In genomic region chr12:54217309-54217661, GRCh38 we compare ENCODE assay signal across 8 cellular contexts. TPM values are rescaled to one million over a fixed set of nuclear protein-coding genes. Genes with fewer than 3 reads are reported as not detected.
DNase-seq lines count a peak whose midpoint lies in the region; ATAC-seq and TF ChIP-seq lines count a peak whose summit lies in the region.

No MANE protein-coding gene starts in this region.

- dilution Hi-C loops in IMR-90 (cut with HindIII; ENCODE audit: low sequenced_read_pairs, unreplicated experiment): no loop called here

- H3K9me3 ChIP-seq in IMR-90 (ENCODE audit: control insufficient read depth, insufficient read depth, low read length): no peaks in the 10 kb centered on the region
- no peaks in the 10 kb centered on the region for H3K9me3 ChIP-seq in adrenal gland (replicated peaks in 1 of 3)

- TF ChIP-seq POLR2A in IMR-90 (IDR thresholded peaks at IDR 0.05; ENCODE audit: low read depth, low read length) (no peak), adrenal gland (IDR thresholded peaks at IDR 0.05) (no peak)

- H3K4me3 ChIP-seq in AG09309 (ENCODE audit: control insufficient read depth, low read depth, low read length) (peak overlapping the region; percentile 52), IMR-90 (ENCODE audit: insufficient read depth, low read depth, low read length) (peak overlapping the region; percentile 16), cardiac fibroblast (replicated peaks in 1 of 2; ENCODE audit: low read depth in 2 of 2, low read length in 2 of 2) (peak overlapping the region; percentile 38 to 48), adrenal gland (peak overlapping the region in 1 of 4 donors; percentile 31)

- H4K5ac ChIP-seq in IMR-90 (ENCODE audit: low read depth, low read length): no peak overlapping the region; the same call in 1 of the 2 replicates

- in situ Hi-C loops in IMR-90 (cut with MboI; ENCODE audit: low sequenced_read_pairs): no loop called here

- H3K9me1 ChIP-seq in IMR-90 (ENCODE audit: insufficient read depth, low read length): peaks cover 16% of the 10 kb centered on the region

- CTCF ChIA-PET in IMR-90 (lab: Yijun Ruan, JAX): interaction anchor here (1.3 kb wide), 1 partner anchor 142 kb away, joined by 4 read pairs; no protein-coding TSS in a partner anchor

- H4K91ac ChIP-seq in IMR-90 (ENCODE audit: insufficient read depth, low read depth, low read length): peak overlapping the region; percentile 50

- TF ChIP-seq CTCF in AG09309 (IDR thresholded peaks at IDR 0.05; ENCODE audit: control insufficient read depth, insufficient read depth, low read depth, low read length, missing control alignments): no peak
- TF ChIP-seq CTCF in IMR-90 (conservative IDR thresholded peaks at IDR 0.05; ENCODE audit: low read depth, low read length): no peak
- TF ChIP-seq CTCF in cardiac fibroblast (IDR thresholded peaks at IDR 0.05; ENCODE audit: low read depth, low read length): no peak
- peak in 1 of 6 experiments; percentile 15 for TF ChIP-seq CTCF in adrenal gland (IDR thresholded peaks at IDR 0.05)

- POLR2A ChIA-PET in IMR-90 (lab: Charles Lee; ENCODE audit: unreplicated experiment): no interaction called here

- peak overlapping the region; percentile 63 for H3K4ac ChIP-seq in IMR-90 (ENCODE audit: low read depth, low read length)

- intact Hi-C loops in IMR-90 (cut with micrococcal nuclease): loop anchor here (10.0 kb wide), 1 partner anchor 218 kb away; no protein-coding TSS in a partner anchor
- intact Hi-C loops in adrenal gland (cut with DNase I): loop anchor here in 1 of 2 donors (5.0 kb wide), 1 partner anchor 150 kb away; no protein-coding TSS in a partner anchor

- peak overlapping the region; percentile 94 for H3K4me3 Mint-ChIP-seq in natural killer cell treated with Interleukin-12 subunit alpha and Interleukin-12 subunit beta and Interleukin-15 and Interleukin-18, amount 100 ng/mL, for 72 hours

- H3K36me3 ChIP-seq in IMR-90 (ENCODE audit: control insufficient read depth, insufficient read depth, low read length) (no peaks in the 10 kb centered on the region), adrenal gland (replicated peaks in 1 of 2) (no peaks in the 10 kb centered on the region)

- peaks cover 4 to 16% of the 10 kb centered on the region in 2 donors for H3K27me3 Mint-ChIP-seq in natural killer cell treated with Interleukin-12 subunit alpha and Interleukin-12 subunit beta and Interleukin-15 and Interleukin-18, amount 100 ng/mL, for 72 hours

- H2AK5ac ChIP-seq in IMR-90 (ENCODE audit: low read depth, low read length): peak overlapping the region; percentile 83

- peak overlapping the region; percentile 47 to 56 for H3K27ac Mint-ChIP-seq in natural killer cell treated with Interleukin-12 subunit alpha and Interleukin-12 subunit beta and Interleukin-15 and Interleukin-18, amount 100 ng/mL, for 72 hours

- H2BK120ac ChIP-seq in IMR-90 (ENCODE audit: low read depth, low read length): peak overlapping the region; percentile 70; the same call in 1 of the 2 replicates

- H3K9ac ChIP-seq in IMR-90 (ENCODE audit: low read depth, low read length): peak overlapping the region; percentile 50; the same call in 1 of the 2 replicates

- H2BK20ac ChIP-seq in IMR-90 (ENCODE audit: low read depth, low read length): 0 out of 2 replicates have a peak overlapping the region, but pooled peaks have one; percentile 12

- BruUV-seq in IMR-90 (replicated peaks; lab: Mats Ljungman, UMichigan): no TSS peak

- H3K27ac ChIP-seq in IMR-90 (ENCODE audit: insufficient read depth, low read length) (no peak overlapping the region; the same call in 1 of the 2 replicates), adrenal gland (no peak overlapping the region)

- H3K23ac ChIP-seq in IMR-90 (ENCODE audit: low read depth, low read length): 0 out of 2 replicates have a peak overlapping the region, but pooled peaks have one; percentile 82

- peak overlapping the region; percentile 74 for H2AK9ac ChIP-seq in IMR-90 (replicated peaks; ENCODE audit: low read depth, low read length, poor library complexity)

- 0 out of 2 replicates have a peak overlapping the region, but pooled peaks have one; percentile 57 for H3K14ac ChIP-seq in IMR-90 (replicated peaks; ENCODE audit: low read depth, low read length)

- H3K4me1 ChIP-seq in IMR-90 (ENCODE audit: control insufficient read depth, insufficient read depth, low read length) (peaks cover 18% of the 10 kb centered on the region), adrenal gland (replicated peaks in 1 of 2) (peaks cover 0 to 13% of the 10 kb centered on the region in 2 donors)

- peak overlapping the region; percentile 41 to 60; a peak in 2 of 4 replicates for H4K8ac ChIP-seq in IMR-90 (ENCODE audit: low read depth in 2 of 2, low read length in 2 of 2)

- peaks cover 12% of the 10 kb centered on the region for H3K27me3 ChIP-seq in IMR-90 (ENCODE audit: control insufficient read depth, insufficient read depth, low read length)
- H3K27me3 ChIP-seq in adrenal gland: peaks cover 11% of the 10 kb centered on the region

- ATAC-seq in IMR-90 (ENCODE audit: low read depth): no peak
- ATAC-seq in natural killer cell treated with Interleukin-12 subunit alpha and Interleukin-12 subunit beta and Interleukin-15 and Interleukin-18, amount 100 ng/mL, for 72 hours: no peak
- no peak for ATAC-seq in HG03521 (IDR thresholded peaks at IDR 0.05; ENCODE audit: unreplicated experiment)
- ATAC-seq in HG02610 (IDR thresholded peaks at IDR 0.05; ENCODE audit: unreplicated experiment): no peak
- ATAC-seq in HG03354 (IDR thresholded peaks at IDR 0.05; ENCODE audit: poor library complexity, severe bottlenecking, unreplicated experiment): no peak

- peak overlapping the region; percentile 97 for H2AFZ ChIP-seq in IMR-90 (replicated peaks; ENCODE audit: low read length, poor library complexity)

- H3K56ac ChIP-seq in IMR-90 (ENCODE audit: extremely low read depth, insufficient read depth, low read length): no peak overlapping the region

- H3K4me2 ChIP-seq in IMR-90 (ENCODE audit: low read depth, low read length): peak overlapping the region; percentile 91

- H2BK15ac ChIP-seq in IMR-90 (ENCODE audit: low read depth, low read length): no peak overlapping the region

- H3K36me3 Mint-ChIP-seq in natural killer cell treated with Interleukin-12 subunit alpha and Interleukin-12 subunit beta and Interleukin-15 and Interleukin-18, amount 100 ng/mL, for 72 hours: no peaks in the 10 kb centered on the region

- H2BK5ac ChIP-seq in IMR-90 (ENCODE audit: low read depth, low read length, poor library complexity, severe bottlenecking): no peak overlapping the region

- H3K18ac ChIP-seq in IMR-90 (ENCODE audit: low read depth, low read length): no peak overlapping the region

- DNase-seq in AG09309 (ENCODE audit: low read depth) (no peak), IMR-90 (no peak), cardiac fibroblast (ENCODE audit: low read depth in 2 of 2) (no peak), adrenal gland (no peak)
- no peak for DNase-seq in natural killer cell treated with Interleukin-12 subunit alpha and Interleukin-12 subunit beta and Interleukin-15 and Interleukin-18, amount 100 ng/mL, for 72 hours (ENCODE audit: low spot score)

- H4K20me1 ChIP-seq in IMR-90 (ENCODE audit: insufficient read depth, low read length): no peaks in the 10 kb centered on the region

- WGBS in IMR-90 (ENCODE audit: extremely low coverage in 2 of 2, insufficient read length in 1 of 2), 2 experiments: no CpG with 5 or more reads among the region's 11 CpGs
- 0 to 4% (median 1%) methylated on average over 10 to 11 of the region's 11 CpGs for WGBS in adrenal gland, 4 donors

- H3K9me3 Mint-ChIP-seq in natural killer cell treated with Interleukin-12 subunit alpha and Interleukin-12 subunit beta and Interleukin-15 and Interleukin-18, amount 100 ng/mL, for 72 hours: no peaks in the 10 kb centered on the region

- TF ChIP-seq RAD21 in IMR-90 (IDR thresholded peaks at IDR 0.05; ENCODE audit: low read length): no peak

- H3K4me1 Mint-ChIP-seq in natural killer cell treated with Interleukin-12 subunit alpha and Interleukin-12 subunit beta and Interleukin-15 and Interleukin-18, amount 100 ng/mL, for 72 hours (ENCODE audit: low read depth in 2 of 2): peaks cover 20 to 25% of the 10 kb centered on the region in 2 donors

- H3K79me1 ChIP-seq in IMR-90 (ENCODE audit: low read depth in 1 of 2, low read length in 2 of 2): peaks cover 0 to 12% of the 10 kb centered on the region in 2 experiments; a peak in 2 of 4 replicates

TF ChIP-seq in IMR-90, 13 proteins besides CTCF, POLR2A, EP300 and RAD21:
- TF ChIP-seq FOS (IDR thresholded peaks at IDR 0.05; ENCODE audit: low read depth, low read length): no peak
- TF ChIP-seq CEBPB (IDR thresholded peaks at IDR 0.05; ENCODE audit: low read depth, low read length): no peak
- TF ChIP-seq CHD1 (IDR thresholded peaks at IDR 0.05; ENCODE audit: low read depth, low read length): no peak
- no peak for TF ChIP-seq MAFK (IDR thresholded peaks at IDR 0.05; ENCODE audit: low read depth, low read length)
- no peak for TF ChIP-seq NFE2L2 (IDR thresholded peaks at IDR 0.05; ENCODE audit: low read depth, low read length)
- TF ChIP-seq MAZ (IDR thresholded peaks at IDR 0.05; ENCODE audit: borderline replicate concordance, low read depth, low read length): no peak

RNA-seq across cellular contexts. Expression of gene SMUG1, which starts 28.5 kb away (rescaled TPM):
- total RNA-seq in IMR-90 (2012; rRNA removed) (25.8 and 45.2 TPM in 2 replicates), adrenal gland (10 to 100 TPM; 29.9 to 52.4 (median 37.2) TPM)
- polyA plus RNA-seq in IMR-90 (2012; rRNA removed) (36.3 and 37.3 TPM in 2 replicates), adrenal gland (10 to 100 TPM; 28.1 to 60.0 (median 58.1) TPM)
- 26.8 and 48.8 TPM in 2 replicates for polyA plus RNA-seq in IMR-90 (2012; cell fraction: cytosol; rRNA removed)
- 36.2 and 50.9 TPM in 2 replicates for polyA plus RNA-seq in IMR-90 (2012; cell fraction: nucleus; rRNA removed; ENCODE audit: low replicate concordance)
- total RNA-seq in natural killer cell treated with Interleukin-12 subunit alpha and Interleukin-12 subunit beta and Interleukin-15 and Interleukin-18, amount 100 ng/mL, for 72 hours: 10 to 100 TPM; 25.2 to 25.3 TPM
